Comparison of ENCODE assay signal across 9 cellular contexts in genomic region chr9:131667576-131667975, GRCh38.
DNase-seq lines count a peak whose midpoint lies in the region; ATAC-seq, FAIRE-seq and TF ChIP-seq lines count a peak whose summit lies in the region.
"Had no signal": no experiment of that assay in that cellular context is flagged by ENCODE, and none has a peak within 500 bp of the region (broad histone marks: within the 10 kb centered on the region; RNA-seq: fewer than 3 reads in every experiment).

No MANE protein-coding gene starts in this region.

- no TSS peak for BruUV-seq in K562 (replicated peaks; lab: Mats Ljungman, UMichigan)

- no peak overlapping the region for H4K5ac ChIP-seq in mesendoderm (ENCODE audit: low read length)

- no peaks in the 10 kb centered on the region for H3K9me3 ChIP-seq in CD8-positive, alpha-beta T cell (ENCODE audit: low read length)
- no peaks in the 10 kb centered on the region for H3K9me3 ChIP-seq in K562 (replicated peaks; ENCODE audit: control insufficient read depth, insufficient read depth, low read depth, low read length)
- H3K9me3 ChIP-seq: sigmoid colon had no signal

- H3K56ac ChIP-seq in mesendoderm (ENCODE audit: low read length): no peak overlapping the region

- H3K4me3 Mint-ChIP-seq in CD8-positive, alpha-beta T cell: peak overlapping the region; percentile 65
- peak overlapping the region; percentile 81 for H3K4me3 Mint-ChIP-seq in T-helper 2 cell treated with Interferon-gamma antibody and Interleukin-4, amounts not matched to agents 5 μg/mL and 100 μg/mL, for 36 hours

- H2AFZ ChIP-seq in K562 (ENCODE audit: low read depth, low read length): no peak overlapping the region

- H3K23ac ChIP-seq in mesendoderm (ENCODE audit: low read length): no peak overlapping the region

- WGBS in K562 (ENCODE audit: insufficient coverage, low coverage, missing lambda C conversion rate): 53% methylated on average over 7 of the region's 7 CpGs
- no CpG with 5 or more reads among the region's 7 CpGs for WGBS in mesendoderm (ENCODE audit: extremely low coverage, insufficient coverage, low lambda C conversion rate)

- no peak for TF ChIP-seq CTCF in CD8-positive, alpha-beta T cell (IDR thresholded peaks at IDR 0.05)
- no peak for TF ChIP-seq CTCF in K562 (IDR thresholded peaks at IDR 0.05 in 2 of 3, conservative IDR thresholded peaks at IDR 0.05 in 1 of 3; ENCODE audit: insufficient read depth in 2 of 3, low read depth in 1 of 3, low read length in 3 of 3)

- peaks cover 16% of the 10 kb centered on the region; the same call in 1 of the 2 replicates for H4K20me1 ChIP-seq in K562 (replicated peaks; ENCODE audit: control insufficient read depth, insufficient read depth, low read length)

- peaks cover 23% of the 10 kb centered on the region for H3K79me1 ChIP-seq in mesendoderm (ENCODE audit: low read length)

- no peaks in the 10 kb centered on the region for H3K27me3 Mint-ChIP-seq in CD8-positive, alpha-beta T cell (ENCODE audit: low read depth)
- H3K27me3 Mint-ChIP-seq in T-helper 2 cell treated with Interferon-gamma antibody and Interleukin-4, amounts not matched to agents 5 μg/mL and 100 μg/mL, for 36 hours (ENCODE audit: low read depth): no peaks in the 10 kb centered on the region

- intact Hi-C loops in CD8-positive, alpha-beta T cell (cut with DNase I, micrococcal nuclease): loop anchor here (5.0 to 10.0 kb wide), 4 partner anchors 75 to 1457 kb away; partner anchors contain the start of gene RALGDS (in 1 of the 2)
- intact Hi-C loops in K562 (cut with micrococcal nuclease): no loop called here

- peaks cover 3% of the 10 kb centered on the region; the same call in 1 of the 3 replicates for H3K79me2 ChIP-seq in K562 (ENCODE audit: control insufficient read depth, insufficient read depth, low read length)
- peaks cover 21% of the 10 kb centered on the region for H3K79me2 ChIP-seq in mesendoderm (ENCODE audit: control insufficient read depth, insufficient read depth, low read length)

- FAIRE-seq in K562 (lab: Jason Lieb, UNC): peak; percentile 69

- in situ Hi-C loops in K562 (cut with MboI): no loop called here

- H3K27ac ChIP-seq in CD8-positive, alpha-beta T cell (ENCODE audit: low read depth, low read length): peak overlapping the region; percentile 64
- no peak overlapping the region for H3K27ac ChIP-seq in K562 (ENCODE audit: extremely low read depth, low read depth, low read length)
- no peak overlapping the region for H3K27ac ChIP-seq in mesendoderm (ENCODE audit: low read depth, low read length)

- no peak overlapping the region for H2BK120ac ChIP-seq in mesendoderm (ENCODE audit: low read depth, low read length)

- H3K36me3 Mint-ChIP-seq in CD8-positive, alpha-beta T cell: peaks cover 9% of the 10 kb centered on the region
- peaks cover 27% of the 10 kb centered on the region for H3K36me3 Mint-ChIP-seq in T-helper 2 cell treated with Interferon-gamma antibody and Interleukin-4, amounts not matched to agents 5 μg/mL and 100 μg/mL, for 36 hours (ENCODE audit: low read depth)

- H3K9me1 ChIP-seq in K562 (ENCODE audit: control insufficient read depth, insufficient read depth, low read length): no peaks in the 10 kb centered on the region

- TF ChIP-seq EP300 in K562 (IDR thresholded peaks at IDR 0.05; ENCODE audit: low read length): no peak

- CTCF ChIA-PET in CD8-positive, alpha-beta T cell (lab: Charles Lee): interaction anchor here (1.0 to 1.9 kb wide), 4 partner anchors 10 to 73 kb away, joined by 3 to 7 read pairs (median 5); no protein-coding TSS in a partner anchor
- CTCF ChIA-PET in K562 (lab: Yijun Ruan, JAX; ENCODE audit: low intra/inter-chr PET ratio): no interaction called here

- peaks cover 69% of the 10 kb centered on the region for H3K4me1 ChIP-seq in CD8-positive, alpha-beta T cell (ENCODE audit: insufficient read depth, low read length)
- H3K4me1 ChIP-seq in K562 (replicated peaks in 1 of 2; ENCODE audit: control insufficient read depth in 2 of 2, insufficient read depth in 2 of 2, low read length in 2 of 2) (peaks cover 5 to 13% of the 10 kb centered on the region in 2 experiments; a peak in 4 of 5 replicates), mesendoderm (ENCODE audit: control insufficient read depth, low read depth, low read length) (peaks cover 22% of the 10 kb centered on the region)

- no peaks in the 10 kb centered on the region for H3K36me3 ChIP-seq in CD8-positive, alpha-beta T cell (ENCODE audit: insufficient read depth, low read length)
- no peaks in the 10 kb centered on the region; the same call in 2 of the 3 replicates for H3K36me3 ChIP-seq in K562 (ENCODE audit: control insufficient read depth, insufficient read depth, low read length)
- no peaks in the 10 kb centered on the region for H3K36me3 ChIP-seq in mesendoderm (ENCODE audit: control insufficient read depth, insufficient read depth, low read length)
- H3K36me3 ChIP-seq: sigmoid colon had no signal

- H3K4me3 ChIP-seq in CD8-positive, alpha-beta T cell (ENCODE audit: low read depth, low read length): peak overlapping the region; percentile 1
- H3K4me3 ChIP-seq in K562: no peak overlapping the region
- no peak overlapping the region for H3K4me3 ChIP-seq in mesendoderm (ENCODE audit: low read length)
- H3K4me3 ChIP-seq: sigmoid colon had no signal

- H2BK5ac ChIP-seq in mesendoderm (ENCODE audit: low read length): no peak overlapping the region

- peaks cover 84% of the 10 kb centered on the region for H3K4me1 Mint-ChIP-seq in CD8-positive, alpha-beta T cell (ENCODE audit: low read depth)
- H3K4me1 Mint-ChIP-seq in T-helper 2 cell treated with Interferon-gamma antibody and Interleukin-4, amounts not matched to agents 5 μg/mL and 100 μg/mL, for 36 hours (ENCODE audit: low read depth): peaks cover 84% of the 10 kb centered on the region

- H4K8ac ChIP-seq in mesendoderm (ENCODE audit: low read depth, low read length): no peak overlapping the region

- no peak for TF ChIP-seq POLR2A in K562 (conservative IDR thresholded peaks at IDR 0.05)

- H3K18ac ChIP-seq in mesendoderm (ENCODE audit: low read length): no peak overlapping the region

- no peaks in the 10 kb centered on the region for H3K9me3 Mint-ChIP-seq in CD8-positive, alpha-beta T cell
- H3K9me3 Mint-ChIP-seq in T-helper 2 cell treated with Interferon-gamma antibody and Interleukin-4, amounts not matched to agents 5 μg/mL and 100 μg/mL, for 36 hours: no peaks in the 10 kb centered on the region

- H3K4me2 ChIP-seq in K562 (ENCODE audit: insufficient read depth, low read length) (no peak overlapping the region), mesendoderm (ENCODE audit: low read length) (no peak overlapping the region)

- H2AK5ac ChIP-seq in mesendoderm (ENCODE audit: low read length): no peak overlapping the region

- TF ChIP-seq RAD21 in K562 (CRISPR knock-in tag; conservative IDR thresholded peaks at IDR 0.05 in 1 of 2, IDR thresholded peaks at IDR 0.05 in 1 of 2): no peak

- no peaks in the 10 kb centered on the region for H3K27me3 ChIP-seq in CD8-positive, alpha-beta T cell (ENCODE audit: insufficient read depth, low read length)
- no peaks in the 10 kb centered on the region for H3K27me3 ChIP-seq in K562 (ENCODE audit: control insufficient read depth in 2 of 2, insufficient read depth in 2 of 2, low read length in 2 of 2)
- H3K27me3 ChIP-seq in mesendoderm (ENCODE audit: insufficient read depth, low read length, poor library complexity): no peaks in the 10 kb centered on the region
- H3K27me3 ChIP-seq: sigmoid colon had no signal

- POLR2A ChIA-PET in CD8-positive, alpha-beta T cell (lab: Charles Lee): interaction anchor here (0.6 to 3.1 kb wide), 3 partner anchors 9 to 65 kb away, joined by 3 to 24 read pairs (median 12); no protein-coding TSS in a partner anchor
- POLR2A ChIA-PET in K562 (lab: Yijun Ruan, JAX): no interaction called here

- H3K9ac ChIP-seq in K562 (ENCODE audit: insufficient read depth in 1 of 2, low read depth in 2 of 2, low read length in 2 of 2) (no peak overlapping the region), mesendoderm (ENCODE audit: low read length) (no peak overlapping the region)

- H3K27ac Mint-ChIP-seq in CD8-positive, alpha-beta T cell: peak overlapping the region; percentile 99
- peak overlapping the region; percentile 97 for H3K27ac Mint-ChIP-seq in T-helper 2 cell treated with Interferon-gamma antibody and Interleukin-4, amounts not matched to agents 5 μg/mL and 100 μg/mL, for 36 hours

- H2BK15ac ChIP-seq in mesendoderm (replicated peaks; ENCODE audit: low read depth): no peak overlapping the region

- H3K4ac ChIP-seq in mesendoderm (ENCODE audit: low read depth, low read length): no peak overlapping the region

- peak in 5 of 7 experiments; percentile 28 to 69 (median 45) for DNase-seq in CD8-positive, alpha-beta T cell
- DNase-seq in T-helper 2 cell treated with Interferon-gamma antibody and Interleukin-4, amounts not matched to agents 5 μg/mL and 100 μg/mL, for 36 hours (ENCODE audit: low spot score): peak; percentile 86
- DNase-seq in K562 (ENCODE audit: extremely low read depth in 1 of 4, low spot score in 3 of 4): no peak
- peak; percentile 45 for DNase-seq in stimulated activated CD4-positive, alpha-beta T cell treated with anti-CD3 and anti-CD28 coated beads, Interleukin-12 subunit alpha, Interleukin-12 subunit beta, amount 100 ng/mL, for 4 hours
- DNase-seq in cerebellar cortex (ENCODE audit: low spot score): no peak
- no peak for DNase-seq in mesendoderm
- DNase-seq: sigmoid colon had no signal

- ATAC-seq in CD8-positive, alpha-beta T cell: peak; percentile 39
- ATAC-seq in K562 (no peak), HG03097 (IDR thresholded peaks at IDR 0.05; ENCODE audit: low FRiP score, unreplicated experiment) (no peak), HG02610 (IDR thresholded peaks at IDR 0.05; ENCODE audit: unreplicated experiment) (no peak)

TF ChIP-seq in K562, 482 proteins besides CTCF, POLR2A, EP300 and RAD21:
- TF ChIP-seq C11orf30 (IDR thresholded peaks at IDR 0.05; ENCODE audit: low read depth) (0 out of 2 replicates have a peak, but pooled peaks have one; percentile 16), BRCA1 (IDR thresholded peaks at IDR 0.05) (no peak), BRCA1 (CRISPR knock-in tag; IDR thresholded peaks at IDR 0.05) (no peak), ZNF316 (IDR thresholded peaks at IDR 0.05) (peak; percentile 56), KDM1A (IDR thresholded peaks at IDR 0.05) (peak in 1 of 2 experiments; percentile 28; a peak in 1 of 4 replicates), MAFG (tag; conservative IDR thresholded peaks at IDR 0.05) (0 out of 2 replicates have a peak, but pooled peaks have one; percentile 5), MAFK (IDR thresholded peaks at IDR 0.05; ENCODE audit: low read length) (peak; percentile 41; the same call in 1 of the 2 replicates), ZNF778 (CRISPR knock-in tag; IDR thresholded peaks at IDR 0.05) (no peak)

Comparison
In these comparisons a context has a peak if more than half of its experiments do, and no peak if none do; other contexts are left out.
1. DNase-seq: peak in CD8-positive, alpha-beta T cell (5 of 7), T-helper 2 cell treated with Interferon-gamma antibody and Interleukin-4, amounts not matched to agents 5 μg/mL and 100 μg/mL, for 36 hours (single experiment) and stimulated activated CD4-positive, alpha-beta T cell treated with anti-CD3 and anti-CD28 coated beads, Interleukin-12 subunit alpha, Interleukin-12 subunit beta, amount 100 ng/mL, for 4 hours (single experiment); none in K562 (0 of 4), cerebellar cortex (single experiment) and mesendoderm (single experiment).